8 cellular contexts compared by ENCODE assay signal in the genomic region with DNA sequence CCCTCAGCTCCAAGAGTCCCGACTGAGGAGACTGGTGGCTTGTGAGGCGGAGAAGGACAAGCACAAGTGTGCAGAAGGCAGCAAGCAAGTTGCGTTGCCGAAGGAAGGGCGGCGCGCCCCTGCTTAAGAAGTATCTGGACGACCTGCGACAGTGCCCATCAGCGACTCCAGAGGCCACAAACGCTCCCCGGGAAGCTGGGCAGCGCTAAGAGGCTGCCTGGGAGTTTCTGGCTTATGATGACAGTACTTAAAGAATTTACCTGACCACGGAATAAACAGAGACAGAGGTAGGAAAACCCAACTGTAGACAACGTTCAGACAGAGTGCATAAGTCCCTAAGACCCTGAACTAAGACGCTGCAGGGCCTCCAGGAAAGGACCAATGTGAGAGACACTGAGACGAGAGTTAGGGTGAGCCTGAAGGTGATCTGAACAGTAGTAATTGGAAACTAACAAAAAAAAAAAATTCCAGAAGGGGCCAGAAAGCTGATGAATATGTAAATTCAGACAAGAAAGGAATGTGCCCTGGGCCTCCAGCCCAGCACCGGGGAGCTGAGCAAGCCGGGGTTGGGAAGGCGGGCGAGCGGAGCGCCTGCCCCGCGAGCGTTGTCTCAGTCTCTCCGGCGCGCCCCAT. TPM values are rescaled to one million over a fixed set of nuclear protein-coding genes. Genes with fewer than 3 reads are reported as not detected.
DNase-seq lines count a peak whose midpoint lies in the region; ATAC-seq, FAIRE-seq and TF ChIP-seq lines count a peak whose summit lies in the region.

No MANE protein-coding gene starts in this region.

- no peaks in the 10 kb centered on the region for H3K9me3 Mint-ChIP-seq in Caco-2 (ENCODE audit: unreplicated experiment)
- H3K9me3 Mint-ChIP-seq in effector memory CD8-positive, alpha-beta T cell, result no peaks in the 10 kb centered on the region
- H3K9me3 Mint-ChIP-seq in nephron, result no peaks in the 10 kb centered on the region

- no peaks in the 10 kb centered on the region for H3K27me3 Mint-ChIP-seq in Caco-2 (ENCODE audit: insufficient read depth, unreplicated experiment)
- H3K27me3 Mint-ChIP-seq in effector memory CD8-positive, alpha-beta T cell, result no peaks in the 10 kb centered on the region
- peaks cover 72% of the 10 kb centered on the region for H3K27me3 Mint-ChIP-seq in nephron (ENCODE audit: low read depth)

- CTCF ChIA-PET in Caco-2 (lab: Charles Lee), result interaction anchor here (0.6 to 2.2 kb wide), 21 partner anchors 9 to 1385 kb away, joined by 3 to 21 read pairs (median 3); a partner anchor contains a TSS

- FAIRE-seq in D721Med (lab: Jason Lieb, UNC), result no peak

- peak; percentile 1 for ATAC-seq in GM21723 (IDR thresholded peaks at IDR 0.05; ENCODE audit: unreplicated experiment)
- peak; percentile 3 for ATAC-seq in effector memory CD8-positive, alpha-beta T cell (replicated peaks)
- no peak for ATAC-seq in GM21717 (IDR thresholded peaks at IDR 0.05; ENCODE audit: unreplicated experiment)
- no peak for ATAC-seq in GM18870 (IDR thresholded peaks at IDR 0.05; ENCODE audit: unreplicated experiment)

- no peaks in the 10 kb centered on the region for H3K36me3 ChIP-seq in Caco-2 (ENCODE audit: control insufficient read depth, insufficient read depth, low read length)
- peaks cover 4% of the 10 kb centered on the region; the same call in 1 of the 2 replicates for H3K36me3 ChIP-seq in SJSA1

- H3K4me3 Mint-ChIP-seq in Caco-2 (ENCODE audit: unreplicated experiment) (peak overlapping the region; percentile 85), nephron (peak overlapping the region; percentile 89 to 93 (median 91))
- H3K4me3 Mint-ChIP-seq in effector memory CD8-positive, alpha-beta T cell, result peak overlapping the region; percentile 85 to 97

- no peaks in the 10 kb centered on the region for H3K9me3 ChIP-seq in Caco-2
- no peaks in the 10 kb centered on the region for H3K9me3 ChIP-seq in SJSA1 (replicated peaks)

- POLR2A ChIA-PET in Caco-2 (lab: Charles Lee), result interaction anchor here (0.6 to 1.6 kb wide), 5 partner anchors 47 to 147 kb away, joined by 3 to 5 read pairs (median 4); a partner anchor contains a TSS

- BruUV-seq in Caco-2 (replicated peaks; lab: Mats Ljungman, UMichigan), result no TSS peak

- H3K27me3 ChIP-seq in Caco-2 (replicated peaks; ENCODE audit: control insufficient read depth, insufficient read depth, low read length), result no peaks in the 10 kb centered on the region
- no peaks in the 10 kb centered on the region for H3K27me3 ChIP-seq in SJSA1 (replicated peaks)

- H3K4me1 Mint-ChIP-seq in Caco-2 (ENCODE audit: low read depth, unreplicated experiment), result peaks cover 13% of the 10 kb centered on the region
- peaks cover 54 to 74% of the 10 kb centered on the region in 2 donors for H3K4me1 Mint-ChIP-seq in effector memory CD8-positive, alpha-beta T cell (ENCODE audit: low read depth in 2 of 2)
- H3K4me1 Mint-ChIP-seq in nephron, result peaks cover 26% of the 10 kb centered on the region

- intact Hi-C loops in Caco-2 (cut with micrococcal nuclease; ENCODE audit: unreplicated experiment), result loop anchor here (1.0 to 2.0 kb wide), 2 partner anchors 84 to 159 kb away; no protein-coding TSS in a partner anchor

- TF ChIP-seq CTCF in Caco-2 (IDR thresholded peaks at IDR 0.05; ENCODE audit: insufficient read depth in 1 of 2, low read depth in 1 of 2, low read length in 1 of 2, severe bottlenecking in 1 of 2, unreplicated experiment in 1 of 2), result no peak
- TF ChIP-seq CTCF in nephron (IDR thresholded peaks at IDR 0.05; ENCODE audit: unreplicated experiment in 3 of 3), result no peak
- no peak for TF ChIP-seq CTCF in D721Med (IDR thresholded peaks at IDR 0.05; ENCODE audit: insufficient read depth, missing control alignments)

- H3K4me1 ChIP-seq in Caco-2 (peaks cover 17% of the 10 kb centered on the region), SJSA1 (replicated peaks) (peaks cover 20% of the 10 kb centered on the region)

- no peak overlapping the region for H3K27ac ChIP-seq in SJSA1

- H3K4me3 ChIP-seq in Caco-2 (ENCODE audit: low read depth, low read length), result peak overlapping the region; percentile 78
- peak overlapping the region; percentile 82 for H3K4me3 ChIP-seq in SJSA1

- DNase-seq in Caco-2 (peak; percentile 40 to 42), SJSA1 (ENCODE audit: low read depth in 1 of 2, low spot score in 2 of 2) (no peak), D721Med (ENCODE audit: insufficient read length, low spot score) (no peak)
- DNase-seq in effector memory CD8-positive, alpha-beta T cell, result no peak

- H3K27ac Mint-ChIP-seq in Caco-2 (ENCODE audit: unreplicated experiment), result peak overlapping the region; percentile 72
- peak overlapping the region; percentile 91 to 94 for H3K27ac Mint-ChIP-seq in effector memory CD8-positive, alpha-beta T cell
- peak overlapping the region; percentile 20 to 54 (median 29) for H3K27ac Mint-ChIP-seq in nephron

- peaks cover 28% of the 10 kb centered on the region for H3K36me3 Mint-ChIP-seq in Caco-2 (ENCODE audit: insufficient read depth, unreplicated experiment)
- peaks cover 6% of the 10 kb centered on the region for H3K36me3 Mint-ChIP-seq in effector memory CD8-positive, alpha-beta T cell (ENCODE audit: insufficient read depth)
- no peaks in the 10 kb centered on the region for H3K36me3 Mint-ChIP-seq in nephron (ENCODE audit: low read depth)

RNA-seq across cellular contexts. Expression of a gene that starts 1.0 kb away (rescaled TPM):
- total RNA-seq in Caco-2 (2022), result 43.9 and 45.1 TPM in 2 replicates
- total RNA-seq in SJSA1 (2014; rRNA removed; shearing (Covaris generic)), result 11.3 and 13.6 TPM in 2 replicates

Comparison
In these comparisons a context has a peak if more than half of its experiments do, and no peak if none do; other contexts are left out.
1. DNase-seq: peak in Caco-2 (2 of 2); none in SJSA1 (0 of 2), effector memory CD8-positive, alpha-beta T cell (0 of 3) and D721Med (single experiment).
2. H3K27ac Mint-ChIP-seq: peak in every context shown above with its lines; median percentile 92 in effector memory CD8-positive, alpha-beta T cell; 72 in Caco-2; 29 in nephron.
3. ATAC-seq: peak in GM21723 (single experiment) and effector memory CD8-positive, alpha-beta T cell (single experiment); none in GM21717 (single experiment) and GM18870 (single experiment).
4. Peak in every context shown above with its lines, with median percentiles within 50 percentile points of each other: H3K4me3 Mint-ChIP-seq.